ENCODE assay signal across 8 cellular contexts in the genomic region with DNA sequence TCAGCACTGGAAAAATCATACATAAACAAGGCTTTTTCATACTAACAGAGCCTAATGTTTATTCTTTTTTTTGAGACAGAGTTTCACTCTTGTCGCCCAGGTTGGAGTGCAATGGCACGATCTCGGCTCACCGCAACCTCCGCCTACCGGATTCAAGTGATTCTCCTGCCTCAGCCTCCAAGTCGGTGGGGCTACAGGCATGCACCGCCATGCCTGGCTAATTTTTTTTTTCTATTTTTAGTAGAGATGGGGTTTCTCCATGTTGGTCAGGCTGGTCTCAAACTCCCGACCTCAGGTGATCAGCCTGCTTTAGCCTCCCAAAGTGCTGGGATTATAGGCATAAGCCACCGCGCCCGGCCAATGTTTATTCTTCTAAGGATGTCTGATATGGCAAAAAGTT. TPM values are rescaled to one million over a fixed set of nuclear protein-coding genes. Genes with fewer than 3 reads are reported as not detected.
DNase-seq lines count a peak whose midpoint lies in the region; ATAC-seq, FAIRE-seq and TF ChIP-seq lines count a peak whose summit lies in the region.
"Not testable (repeated sequence)": the region's sequence is repeated elsewhere in the genome, so short reads cannot be mapped to it uniquely, and the experiment has no call there.

No MANE protein-coding gene starts in this region.

- H3K36me3 Mint-ChIP-seq in CD4-positive, alpha-beta memory T cell: peaks cover 11 to 45% of the 10 kb centered on the region in 2 donors
- not testable (repeated sequence) for H3K36me3 Mint-ChIP-seq in T-helper 17 cell (ENCODE audit: low read depth)
- H3K36me3 Mint-ChIP-seq in activated naive CD8-positive, alpha-beta T cell treated with anti-CD3 and anti-CD28 coated beads for 36 hours: peaks cover 34% of the 10 kb centered on the region
- H3K36me3 Mint-ChIP-seq in endodermal cell (ENCODE audit: low read depth): peaks cover 30% of the 10 kb centered on the region

- not testable (repeated sequence) for H2BK5ac ChIP-seq in trophoblast cell (ENCODE audit: low read depth, low read length, poor library complexity)

- peaks cover 18% of the 10 kb centered on the region for H4K20me1 ChIP-seq in HepG2 (ENCODE audit: insufficient read depth, low read length)

- H3K9me3 ChIP-seq in CD4-positive, alpha-beta memory T cell (ENCODE audit: control insufficient read depth in 1 of 2, low read length in 2 of 2); HUES6 (ENCODE audit: control insufficient read depth, insufficient read depth, low read depth, low read length); T-helper 17 cell (ENCODE audit: control insufficient read depth, low read length, poor library complexity, severe bottlenecking); endodermal cell (ENCODE audit: control insufficient read depth, low read length); HepG2 (ENCODE audit: low read length); trophoblast cell (ENCODE audit: insufficient read depth, low read depth, low read length); thoracic aorta: not testable (repeated sequence)

- H3K4me1 Mint-ChIP-seq in CD4-positive, alpha-beta memory T cell: peaks cover 46 to 83% (median 63%) of the 10 kb centered on the region in 4 donors
- H3K4me1 Mint-ChIP-seq in T-helper 17 cell (peaks cover 44% of the 10 kb centered on the region), endodermal cell (peaks cover 36% of the 10 kb centered on the region)
- H3K4me1 Mint-ChIP-seq in activated naive CD8-positive, alpha-beta T cell treated with anti-CD3 and anti-CD28 coated beads for 36 hours: peaks cover 62% of the 10 kb centered on the region

- H3K4me3 ChIP-seq in CD4-positive, alpha-beta memory T cell (ENCODE audit: low read length in 2 of 2); endodermal cell (ENCODE audit: low read length); HepG2 (replicated peaks in 1 of 3; ENCODE audit: insufficient read depth in 1 of 3, low read depth in 2 of 3, low read length in 3 of 3); trophoblast cell (ENCODE audit: low read depth, low read length); thoracic aorta: not testable (repeated sequence)
- 0 out of 2 replicates have a peak overlapping the region, but pooled peaks have one; percentile 9 for H3K4me3 ChIP-seq in HUES6 (ENCODE audit: low read depth, low read length)

- H3K36me3 ChIP-seq in CD4-positive, alpha-beta memory T cell (ENCODE audit: insufficient read depth, low read length); trophoblast cell (ENCODE audit: control insufficient read depth in 1 of 2, insufficient read depth in 2 of 2, low read length in 2 of 2); thoracic aorta: not testable (repeated sequence)
- peaks cover 13% of the 10 kb centered on the region; the same call in 1 of the 2 replicates for H3K36me3 ChIP-seq in HUES6 (ENCODE audit: control insufficient read depth, insufficient read depth, low read length)
- peaks cover 26% of the 10 kb centered on the region for H3K36me3 ChIP-seq in endodermal cell (ENCODE audit: control insufficient read depth, insufficient read depth, low read length)
- peaks cover 4 to 29% of the 10 kb centered on the region in 2 experiments for H3K36me3 ChIP-seq in HepG2 (replicated peaks in 1 of 2; ENCODE audit: control insufficient read depth in 1 of 2, insufficient read depth in 2 of 2, low read length in 2 of 2)

- H4K8ac ChIP-seq in trophoblast cell (ENCODE audit: low read depth, low read length): not testable (repeated sequence)

- not testable (repeated sequence) for FAIRE-seq in HepG2 (lab: Jason Lieb, UNC)

- H4K91ac ChIP-seq in trophoblast cell (ENCODE audit: low read depth, low read length): not testable (repeated sequence)

- not testable (repeated sequence) for H2BK12ac ChIP-seq in trophoblast cell (ENCODE audit: low read length)

- not testable (repeated sequence) for H3K9me3 Mint-ChIP-seq in CD4-positive, alpha-beta memory T cell; activated naive CD8-positive, alpha-beta T cell treated with anti-CD3 and anti-CD28 coated beads for 36 hours; endodermal cell

- peak overlapping the region; percentile 14; the same call in 1 of the 2 replicates for H3K4me2 ChIP-seq in HepG2 (ENCODE audit: low read depth, low read length)
- not testable (repeated sequence) for H3K4me2 ChIP-seq in trophoblast cell (ENCODE audit: low read length)

- H3K4me3 Mint-ChIP-seq in CD4-positive, alpha-beta memory T cell; T-helper 17 cell; endodermal cell: not testable (repeated sequence)
- peak overlapping the region; percentile 0 for H3K4me3 Mint-ChIP-seq in activated naive CD8-positive, alpha-beta T cell treated with anti-CD3 and anti-CD28 coated beads for 36 hours

- not testable (repeated sequence) for H3K27me3 Mint-ChIP-seq in CD4-positive, alpha-beta memory T cell; T-helper 17 cell; activated naive CD8-positive, alpha-beta T cell treated with anti-CD3 and anti-CD28 coated beads for 36 hours; endodermal cell (ENCODE audit: insufficient read depth)

- not testable (repeated sequence) for H3K27ac ChIP-seq in CD4-positive, alpha-beta memory T cell (ENCODE audit: low read depth, low read length); HepG2 (ENCODE audit: extremely low read length, insufficient read depth, low read length); trophoblast cell (ENCODE audit: low read depth, low read length)
- H3K27ac ChIP-seq in HUES6 (ENCODE audit: low read depth, low read length) (peak overlapping the region; percentile 91; the same call in 1 of the 2 replicates), endodermal cell (ENCODE audit: low read depth, low read length) (peak overlapping the region; percentile 21), thoracic aorta (peak overlapping the region; percentile 8 to 20)

- TF ChIP-seq CTCF in endodermal cell (conservative IDR thresholded peaks at IDR 0.05); HepG2 (CRISPR knock-in tag; IDR thresholded peaks at IDR 0.05); thoracic aorta (IDR thresholded peaks at IDR 0.05): not testable (repeated sequence)

- H2AK5ac ChIP-seq in trophoblast cell (ENCODE audit: low read length): not testable (repeated sequence)

- H3K4me1 ChIP-seq in CD4-positive, alpha-beta memory T cell (ENCODE audit: insufficient read depth, low read length): peaks cover 76% of the 10 kb centered on the region
- peaks cover 33% of the 10 kb centered on the region for H3K4me1 ChIP-seq in HUES6 (ENCODE audit: control insufficient read depth, insufficient read depth, low read length)
- not testable (repeated sequence) for H3K4me1 ChIP-seq in endodermal cell (ENCODE audit: control insufficient read depth, insufficient read depth, low read length)
- peaks cover 81% of the 10 kb centered on the region for H3K4me1 ChIP-seq in HepG2 (ENCODE audit: insufficient read depth, low read length)
- H3K4me1 ChIP-seq in trophoblast cell (ENCODE audit: control insufficient read depth in 1 of 2, insufficient read depth in 2 of 2, low read length in 2 of 2): peaks cover 2 to 11% of the 10 kb centered on the region in 2 experiments
- H3K4me1 ChIP-seq in thoracic aorta (ENCODE audit: control insufficient read depth in 1 of 2, low read depth in 2 of 2): peaks cover 29 to 81% of the 10 kb centered on the region in 2 donors

- 96 to 100% methylated on average over 10 to 12 of the region's 12 CpGs for WGBS in endodermal cell (ENCODE audit: insufficient coverage in 1 of 2, insufficient read length in 1 of 2), 2 experiments
- WGBS in HepG2 (ENCODE audit: low lambda C conversion rate): 95% methylated on average over 12 of the region's 12 CpGs
- WGBS in trophoblast cell (ENCODE audit: extremely low coverage, insufficient coverage, insufficient read length): no CpG with 5 or more reads among the region's 12 CpGs

- H3K27ac Mint-ChIP-seq in CD4-positive, alpha-beta memory T cell: peak overlapping the region in 4 of 7 donors; percentile 15 to 69 (median 48)
- H3K27ac Mint-ChIP-seq in T-helper 17 cell: peak overlapping the region; percentile 6
- H3K27ac Mint-ChIP-seq in activated naive CD8-positive, alpha-beta T cell treated with anti-CD3 and anti-CD28 coated beads for 36 hours: not testable (repeated sequence)
- H3K27ac Mint-ChIP-seq in endodermal cell: peak overlapping the region; percentile 56

- H3K14ac ChIP-seq in trophoblast cell (ENCODE audit: low read length): not testable (repeated sequence)

- intact Hi-C loops in CD4-positive, alpha-beta memory T cell (cut with micrococcal nuclease); HepG2 (cut with micrococcal nuclease; ENCODE audit: unreplicated experiment): not testable (repeated sequence)

- not testable (repeated sequence) for H3K18ac ChIP-seq in trophoblast cell (ENCODE audit: low read length)

- not testable (repeated sequence) for H3K27me3 ChIP-seq in CD4-positive, alpha-beta memory T cell (ENCODE audit: insufficient read depth, low read length); HUES6 (ENCODE audit: control insufficient read depth, insufficient read depth, low read length); endodermal cell (ENCODE audit: control insufficient read depth, insufficient read depth, low read length, poor library complexity, severe bottlenecking); HepG2 (ENCODE audit: control insufficient read depth in 1 of 2, insufficient read depth in 2 of 2, low read length in 2 of 2); trophoblast cell (ENCODE audit: insufficient read depth, low read length); thoracic aorta (replicated peaks; ENCODE audit: insufficient read depth)

- H3K23ac ChIP-seq in trophoblast cell (ENCODE audit: low read length): not testable (repeated sequence)

- not testable (repeated sequence) for H2AFZ ChIP-seq in HepG2 (ENCODE audit: low read length); trophoblast cell (ENCODE audit: insufficient read depth, low read length, poor library complexity)

- H3K79me2 ChIP-seq in HepG2 (ENCODE audit: insufficient read depth, low read length): peaks cover 91% of the 10 kb centered on the region
- peaks cover 22% of the 10 kb centered on the region for H3K79me2 ChIP-seq in trophoblast cell (ENCODE audit: control insufficient read depth, insufficient read depth, low read length, poor library complexity)

- not testable (repeated sequence) for H2BK120ac ChIP-seq in trophoblast cell (ENCODE audit: insufficient read depth, low read length, poor library complexity)

- not testable (repeated sequence) for TF ChIP-seq EP300 in HepG2 (IDR thresholded peaks at IDR 0.05; ENCODE audit: low read depth in 2 of 2, low read length in 2 of 2); HepG2 (CRISPR knock-in tag; IDR thresholded peaks at IDR 0.05; ENCODE audit: borderline replicate concordance)

- peak overlapping the region; percentile 85 for H3K4ac ChIP-seq in trophoblast cell (ENCODE audit: low read depth, low read length)

- TF ChIP-seq POLR2A in HepG2 (IDR thresholded peaks at IDR 0.05; ENCODE audit: insufficient read depth in 1 of 2, low read depth in 2 of 2, low read length in 2 of 2): not testable (repeated sequence)

- CTCF ChIA-PET in CD4-positive, alpha-beta memory T cell (lab: Charles Lee; ENCODE audit: partially characterized antibody): interaction anchor here (2.8 kb wide), 1 partner anchor 11 kb away, joined by 16 read pairs; no protein-coding TSS in a partner anchor
- CTCF ChIA-PET in HepG2 (lab: Yijun Ruan, JAX; ENCODE audit: low intra/inter-chr PET ratio, low total read pairs): not testable (repeated sequence)

- peak overlapping the region; percentile 72 for H3K9ac ChIP-seq in HUES6 (ENCODE audit: low read length)
- H3K9ac ChIP-seq in endodermal cell (ENCODE audit: extremely low read depth, low read length, poor library complexity, severe bottlenecking); HepG2 (ENCODE audit: insufficient read depth, low read depth, low read length); trophoblast cell (ENCODE audit: low read length): not testable (repeated sequence)

- H3K79me1 ChIP-seq in trophoblast cell (ENCODE audit: low read length): peaks cover 15% of the 10 kb centered on the region

- H4K12ac ChIP-seq in trophoblast cell (ENCODE audit: low read depth, low read length): not testable (repeated sequence)

- POLR2A ChIA-PET in CD4-positive, alpha-beta memory T cell (lab: Charles Lee; ENCODE audit: partially characterized antibody): not testable (repeated sequence)
- POLR2A ChIA-PET in HepG2 (lab: Yijun Ruan, JAX): interaction anchor here (0.6 to 7.5 kb wide), 4 partner anchors 11 to 48 kb away, joined by 3 to 180 read pairs (median 5); partner anchors contain the start of gene CNP

- not testable (repeated sequence) for ATAC-seq in T-helper 17 cell; HepG2; thoracic aorta (ENCODE audit: insufficient number of reproducible peaks, low FRiP score, low read depth)

- not testable (repeated sequence) for TF ChIP-seq RAD21 in HepG2 (CRISPR knock-in tag; IDR thresholded peaks at IDR 0.05)

- not testable (repeated sequence) for BruUV-seq in HepG2 (replicated peaks; lab: Mats Ljungman, UMichigan)

- in situ Hi-C loops in HepG2 (cut with HindIII; ENCODE audit: extremely low pct_ligation_motif_present, low pct_unique_long_range_greater_than_20kb): not testable (repeated sequence)

- not testable (repeated sequence) for DNase-seq in CD4-positive, alpha-beta memory T cell; T-helper 17 cell; activated naive CD8-positive, alpha-beta T cell treated with anti-CD3 and anti-CD28 coated beads for 36 hours; endodermal cell; HepG2 (ENCODE audit: low spot score); trophoblast cell; thoracic aorta (ENCODE audit: low spot score)

RNA-seq across cellular contexts. Expression of gene DNAJC7, which starts 3.5 kb away (rescaled TPM):
- total RNA-seq in CD4-positive, alpha-beta memory T cell: 100 to 1,000 TPM; 106 to 112 TPM
- polyA plus RNA-seq in CD4-positive, alpha-beta memory T cell: 10 to 100 TPM; 45.2 to 67.2 TPM
- 100 to 1,000 TPM; 113 to 124 TPM for total RNA-seq in T-helper 17 cell
- total RNA-seq in activated naive CD8-positive, alpha-beta T cell treated with anti-CD3 and anti-CD28 coated beads for 36 hours: 100 to 1,000 TPM; 103 to 106 TPM
- 100 to 1,000 TPM; 112 to 116 TPM for total RNA-seq in endodermal cell
- 90.7 TPM for polyA plus RNA-seq in endodermal cell (2013, experiment 1 of 2)
- 88.3 TPM for polyA plus RNA-seq in endodermal cell (2013, experiment 2 of 2)
- total RNA-seq in HepG2 (2016; rRNA removed; fragmentation: Illumina TruSeq; extraction: Trizol): 132 and 179 TPM in 2 replicates
- total RNA-seq in HepG2 (2016; cell fraction: cytosol; rRNA removed; fragmentation: Illumina TruSeq; extraction: Trizol; ENCODE audit: low read depth): 46.7 and 51.0 TPM in 2 replicates
- total RNA-seq in HepG2 (2016; cell fraction: insoluble cytoplasmic fraction; rRNA removed; fragmentation: Illumina TruSeq; extraction: Trizol): 140 and 190 TPM in 2 replicates
- 65.8 and 75.9 TPM in 2 replicates for total RNA-seq in HepG2 (2016; cell fraction: membrane; rRNA removed; fragmentation: Illumina TruSeq; extraction: Trizol)
- total RNA-seq in HepG2 (2016; cell fraction: nucleus; rRNA removed; fragmentation: Illumina TruSeq; extraction: Trizol): 79.3 and 85.4 TPM in 2 replicates
- 47.7 and 54.7 TPM in 2 replicates for polyA plus RNA-seq in HepG2 (2011; rRNA removed)
- 23.0 and 30.1 TPM in 2 replicates for polyA plus RNA-seq in HepG2 (2011; cell fraction: cytosol; rRNA removed)
- polyA plus RNA-seq in HepG2 (2011; cell fraction: nucleus; rRNA removed): 24.7 and 29.9 TPM in 2 replicates
- 75.2 and 76.1 TPM in 2 replicates for polyA plus RNA-seq in HepG2 (2012)
- polyA plus RNA-seq in HepG2 (2016; cell fraction: cytosol; fragmentation: Illumina TruSeq; extraction: Trizol; ENCODE audit: low read depth): 45.0 and 48.2 TPM in 2 replicates
- polyA plus RNA-seq in HepG2 (2016; cell fraction: insoluble cytoplasmic fraction; fragmentation: Illumina TruSeq; extraction: Trizol; ENCODE audit: low read depth): 221 and 228 TPM in 2 replicates
- polyA plus RNA-seq in HepG2 (2016; cell fraction: membrane; fragmentation: Illumina TruSeq; extraction: Trizol; ENCODE audit: low read depth): 64.6 and 70.7 TPM in 2 replicates
- polyA plus RNA-seq in HepG2 (2016; cell fraction: nucleus; fragmentation: Illumina TruSeq; extraction: Trizol; ENCODE audit: insufficient read depth, low read depth): 97.9 and 98.9 TPM in 2 replicates
- 61.1 and 62.3 TPM in 2 replicates for polyA minus RNA-seq in HepG2 (2011; rRNA and poly(A)+ RNA removed; ENCODE audit: low replicate concordance)
- 44.7 and 52.7 TPM in 2 replicates for polyA minus RNA-seq in HepG2 (2011; cell fraction: cytosol; rRNA and poly(A)+ RNA removed)
- polyA minus RNA-seq in HepG2 (2011; cell fraction: nucleus; rRNA and poly(A)+ RNA removed): 116 and 129 TPM in 2 replicates
- polyA plus RNA-seq in trophoblast cell (2013): 73.2 and 73.8 TPM in 2 replicates
- total RNA-seq in thoracic aorta: 10 to 100 TPM; 61.2 to 80.6 TPM

RNA-seq across cellular contexts. Expression of gene NKIRAS2, which starts 6.2 kb away (rescaled TPM):
- total RNA-seq in CD4-positive, alpha-beta memory T cell: 10 to 100 TPM; 19.7 TPM
- polyA plus RNA-seq in CD4-positive, alpha-beta memory T cell: 10 to 100 TPM; 22.0 to 28.8 TPM
- total RNA-seq in T-helper 17 cell: 10 to 100 TPM; 14.3 to 15.6 TPM
- 10 to 100 TPM; 20.3 to 25.0 TPM for total RNA-seq in activated naive CD8-positive, alpha-beta T cell treated with anti-CD3 and anti-CD28 coated beads for 36 hours
- 10 to 100 TPM; 48.0 to 51.2 TPM for total RNA-seq in endodermal cell
- polyA plus RNA-seq in endodermal cell (2013, experiment 1 of 2): 58.2 TPM
- polyA plus RNA-seq in endodermal cell (2013, experiment 2 of 2): 53.7 TPM
- total RNA-seq in HepG2 (2016; rRNA removed; fragmentation: Illumina TruSeq; extraction: Trizol): 26.8 and 27.9 TPM in 2 replicates
- total RNA-seq in HepG2 (2016; cell fraction: cytosol; rRNA removed; fragmentation: Illumina TruSeq; extraction: Trizol; ENCODE audit: low read depth): 17.3 and 18.4 TPM in 2 replicates
- 21.1 and 25.4 TPM in 2 replicates for total RNA-seq in HepG2 (2016; cell fraction: insoluble cytoplasmic fraction; rRNA removed; fragmentation: Illumina TruSeq; extraction: Trizol)
- 36.4 and 39.9 TPM in 2 replicates for total RNA-seq in HepG2 (2016; cell fraction: membrane; rRNA removed; fragmentation: Illumina TruSeq; extraction: Trizol)
- total RNA-seq in HepG2 (2016; cell fraction: nucleus; rRNA removed; fragmentation: Illumina TruSeq; extraction: Trizol): 13.2 and 14.4 TPM in 2 replicates
- polyA plus RNA-seq in HepG2 (2011; rRNA removed): 42.0 and 48.5 TPM in 2 replicates
- polyA plus RNA-seq in HepG2 (2011; cell fraction: cytosol; rRNA removed): 38.1 and 38.8 TPM in 2 replicates
- polyA plus RNA-seq in HepG2 (2011; cell fraction: nucleus; rRNA removed): 36.5 and 41.2 TPM in 2 replicates
- polyA plus RNA-seq in HepG2 (2012): 23.6 and 24.0 TPM in 2 replicates
- 15.6 and 18.2 TPM in 2 replicates for polyA plus RNA-seq in HepG2 (2016; cell fraction: cytosol; fragmentation: Illumina TruSeq; extraction: Trizol; ENCODE audit: low read depth)
- 26.9 and 33.5 TPM in 2 replicates for polyA plus RNA-seq in HepG2 (2016; cell fraction: insoluble cytoplasmic fraction; fragmentation: Illumina TruSeq; extraction: Trizol; ENCODE audit: low read depth)
- 35.0 and 37.3 TPM in 2 replicates for polyA plus RNA-seq in HepG2 (2016; cell fraction: membrane; fragmentation: Illumina TruSeq; extraction: Trizol; ENCODE audit: low read depth)
- 29.9 and 31.9 TPM in 2 replicates for polyA plus RNA-seq in HepG2 (2016; cell fraction: nucleus; fragmentation: Illumina TruSeq; extraction: Trizol; ENCODE audit: insufficient read depth, low read depth)
- 47.3 TPM in 2 replicates for polyA minus RNA-seq in HepG2 (2011; rRNA and poly(A)+ RNA removed; ENCODE audit: low replicate concordance)
- polyA minus RNA-seq in HepG2 (2011; cell fraction: cytosol; rRNA and poly(A)+ RNA removed): 15.6 and 18.5 TPM in 2 replicates
- 15.3 and 17.8 TPM in 2 replicates for polyA minus RNA-seq in HepG2 (2011; cell fraction: nucleus; rRNA and poly(A)+ RNA removed)
- 51.0 and 51.4 TPM in 2 replicates for polyA plus RNA-seq in trophoblast cell (2013)
- total RNA-seq in thoracic aorta: 10 to 100 TPM; 43.8 to 46.2 TPM

RNA-seq across cellular contexts. Expression of gene C17orf113, which starts 36.7 kb away (rescaled TPM):
- total RNA-seq in CD4-positive, alpha-beta memory T cell: under 1 TPM; 0.76 to 0.97 TPM
- under 1 TPM; 0.39 to 0.53 TPM for polyA plus RNA-seq in CD4-positive, alpha-beta memory T cell
- total RNA-seq in T-helper 17 cell: under 1 TPM; 0.65 to 0.85 TPM
- total RNA-seq in activated naive CD8-positive, alpha-beta T cell treated with anti-CD3 and anti-CD28 coated beads for 36 hours: under 1 TPM; 0.23 to 0.40 TPM
- total RNA-seq in endodermal cell: 1 to 10 TPM; 1.7 to 2.9 TPM
- polyA plus RNA-seq in endodermal cell (2013, experiment 1 of 2): 2.2 TPM
- polyA plus RNA-seq in endodermal cell (2013, experiment 2 of 2): 2.2 TPM
- total RNA-seq in HepG2 (2016; rRNA removed; fragmentation: Illumina TruSeq; extraction: Trizol): 0.83 and 1.1 TPM in 2 replicates
- 0.09 and 0.10 TPM in 2 replicates for total RNA-seq in HepG2 (2016; cell fraction: cytosol; rRNA removed; fragmentation: Illumina TruSeq; extraction: Trizol; ENCODE audit: low read depth)
- total RNA-seq in HepG2 (2016; cell fraction: insoluble cytoplasmic fraction; rRNA removed; fragmentation: Illumina TruSeq; extraction: Trizol): 0.67 and 0.91 TPM in 2 replicates
- total RNA-seq in HepG2 (2016; cell fraction: membrane; rRNA removed; fragmentation: Illumina TruSeq; extraction: Trizol): 0.28 and 0.34 TPM in 2 replicates
- total RNA-seq in HepG2 (2016; cell fraction: nucleus; rRNA removed; fragmentation: Illumina TruSeq; extraction: Trizol): 0.81 TPM in 2 replicates
- 0.87 and 1.4 TPM in 2 replicates for polyA plus RNA-seq in HepG2 (2011; rRNA removed)
- polyA plus RNA-seq in HepG2 (2011; cell fraction: cytosol; rRNA removed): 0.77 and 0.94 TPM in 2 replicates
- polyA plus RNA-seq in HepG2 (2011; cell fraction: nucleus; rRNA removed): 1.7 and 2.6 TPM in 2 replicates
- 0.81 and 0.91 TPM in 2 replicates for polyA plus RNA-seq in HepG2 (2012)
- polyA plus RNA-seq in HepG2 (2016; cell fraction: cytosol; fragmentation: Illumina TruSeq; extraction: Trizol; ENCODE audit: low read depth): 0.05 TPM in 1 of 2 replicates, not detected in the other
- polyA plus RNA-seq in HepG2 (2016; cell fraction: insoluble cytoplasmic fraction; fragmentation: Illumina TruSeq; extraction: Trizol; ENCODE audit: low read depth): 0.34 and 0.68 TPM in 2 replicates
- 0.08 and 0.13 TPM in 2 replicates for polyA plus RNA-seq in HepG2 (2016; cell fraction: membrane; fragmentation: Illumina TruSeq; extraction: Trizol; ENCODE audit: low read depth)
- polyA plus RNA-seq in HepG2 (2016; cell fraction: nucleus; fragmentation: Illumina TruSeq; extraction: Trizol; ENCODE audit: insufficient read depth, low read depth): 1.6 and 1.7 TPM in 2 replicates
- 0.56 and 2.3 TPM in 2 replicates for polyA minus RNA-seq in HepG2 (2011; rRNA and poly(A)+ RNA removed; ENCODE audit: low replicate concordance)
- 0.79 and 0.89 TPM in 2 replicates for polyA minus RNA-seq in HepG2 (2011; cell fraction: cytosol; rRNA and poly(A)+ RNA removed)
- polyA minus RNA-seq in HepG2 (2011; cell fraction: nucleus; rRNA and poly(A)+ RNA removed): 0.77 and 1.1 TPM in 2 replicates
- polyA plus RNA-seq in trophoblast cell (2013): 0.34 and 0.37 TPM in 2 replicates
- total RNA-seq in thoracic aorta: under 1 TPM; 0.21 to 0.54 TPM

RNA-seq across cellular contexts. Expression of gene CNP, which starts 47.1 kb away (rescaled TPM):
- 10 to 100 TPM; 31.0 to 36.9 TPM for total RNA-seq in CD4-positive, alpha-beta memory T cell
- polyA plus RNA-seq in CD4-positive, alpha-beta memory T cell: 10 to 100 TPM; 23.6 to 35.7 TPM
- total RNA-seq in T-helper 17 cell: 10 to 100 TPM; 21.0 to 23.4 TPM
- total RNA-seq in activated naive CD8-positive, alpha-beta T cell treated with anti-CD3 and anti-CD28 coated beads for 36 hours: 10 to 100 TPM; 64.9 to 66.6 TPM
- 10 to 100 TPM; 64.3 to 79.6 TPM for total RNA-seq in endodermal cell
- polyA plus RNA-seq in endodermal cell (2013, experiment 1 of 2): 57.7 TPM
- polyA plus RNA-seq in endodermal cell (2013, experiment 2 of 2): 55.6 TPM
- 161 and 170 TPM in 2 replicates for total RNA-seq in HepG2 (2016; rRNA removed; fragmentation: Illumina TruSeq; extraction: Trizol)
- 13.1 and 14.4 TPM in 2 replicates for total RNA-seq in HepG2 (2016; cell fraction: cytosol; rRNA removed; fragmentation: Illumina TruSeq; extraction: Trizol; ENCODE audit: low read depth)
- 142 and 170 TPM in 2 replicates for total RNA-seq in HepG2 (2016; cell fraction: insoluble cytoplasmic fraction; rRNA removed; fragmentation: Illumina TruSeq; extraction: Trizol)
- 61.3 and 66.7 TPM in 2 replicates for total RNA-seq in HepG2 (2016; cell fraction: membrane; rRNA removed; fragmentation: Illumina TruSeq; extraction: Trizol)
- total RNA-seq in HepG2 (2016; cell fraction: nucleus; rRNA removed; fragmentation: Illumina TruSeq; extraction: Trizol): 95.4 and 98.2 TPM in 2 replicates
- 97.2 and 105 TPM in 2 replicates for polyA plus RNA-seq in HepG2 (2011; rRNA removed)
- 67.5 and 85.5 TPM in 2 replicates for polyA plus RNA-seq in HepG2 (2011; cell fraction: cytosol; rRNA removed)
- polyA plus RNA-seq in HepG2 (2011; cell fraction: nucleus; rRNA removed): 104 and 124 TPM in 2 replicates
- 42.6 and 44.3 TPM in 2 replicates for polyA plus RNA-seq in HepG2 (2012)
- 18.7 and 20.0 TPM in 2 replicates for polyA plus RNA-seq in HepG2 (2016; cell fraction: cytosol; fragmentation: Illumina TruSeq; extraction: Trizol; ENCODE audit: low read depth)
- 172 and 192 TPM in 2 replicates for polyA plus RNA-seq in HepG2 (2016; cell fraction: insoluble cytoplasmic fraction; fragmentation: Illumina TruSeq; extraction: Trizol; ENCODE audit: low read depth)
- 49.0 TPM in 2 replicates for polyA plus RNA-seq in HepG2 (2016; cell fraction: membrane; fragmentation: Illumina TruSeq; extraction: Trizol; ENCODE audit: low read depth)
- 178 and 180 TPM in 2 replicates for polyA plus RNA-seq in HepG2 (2016; cell fraction: nucleus; fragmentation: Illumina TruSeq; extraction: Trizol; ENCODE audit: insufficient read depth, low read depth)
- polyA minus RNA-seq in HepG2 (2011; rRNA and poly(A)+ RNA removed; ENCODE audit: low replicate concordance): 256 and 859 TPM in 2 replicates
- polyA minus RNA-seq in HepG2 (2011; cell fraction: cytosol; rRNA and poly(A)+ RNA removed): 126 and 130 TPM in 2 replicates
- 93.4 and 142 TPM in 2 replicates for polyA minus RNA-seq in HepG2 (2011; cell fraction: nucleus; rRNA and poly(A)+ RNA removed)
- polyA plus RNA-seq in trophoblast cell (2013): 28.0 and 28.5 TPM in 2 replicates
- 10 to 100 TPM; 32.4 to 56.3 TPM for total RNA-seq in thoracic aorta
